ENCODE assay signal across 17 cellular contexts in the genomic region with DNA sequence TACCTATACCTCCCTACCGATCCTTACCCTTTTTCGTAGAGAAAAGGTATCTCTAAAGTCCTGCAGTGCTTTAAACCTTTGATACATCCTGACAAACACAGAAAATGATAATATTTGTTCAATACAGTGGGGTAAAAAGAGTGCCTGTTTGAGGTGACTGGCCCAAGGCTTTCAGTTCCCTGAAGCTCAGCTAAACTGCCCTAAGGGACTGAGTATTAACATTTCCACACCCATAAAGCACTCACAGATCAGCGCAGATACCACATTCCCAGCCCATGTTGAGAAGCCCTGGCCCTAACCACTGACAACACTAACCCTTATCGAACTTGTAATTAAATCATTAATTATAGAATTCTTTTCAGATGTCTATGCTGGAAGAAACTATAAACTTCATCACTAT.
DNase-seq lines count a peak whose midpoint lies in the region; ATAC-seq and TF ChIP-seq lines count a peak whose summit lies in the region.
"Had no signal": no experiment of that assay in that cellular context is flagged by ENCODE, and none has a peak within 500 bp of the region (broad histone marks: within the 10 kb centered on the region; RNA-seq: fewer than 3 reads in every experiment).

No MANE protein-coding gene starts in this region.

- H3K4me2 ChIP-seq in GM23338, result 0 out of 2 replicates have a peak overlapping the region, but pooled peaks have one; percentile 27

- TF ChIP-seq CTCF in GM23338 (conservative IDR thresholded peaks at IDR 0.05; ENCODE audit: low read depth in 2 of 2), result no peak

- no peak overlapping the region for H2AFZ ChIP-seq in GM23338

- no peaks in the 10 kb centered on the region for H3K9me3 ChIP-seq in SK-N-MC (ENCODE audit: low read depth, low read length)
- H3K9me3 ChIP-seq: heart right ventricle had no signal

- H3K4me1 Mint-ChIP-seq in GM23338, result peaks cover 22% of the 10 kb centered on the region; the same call in 2 of the 3 replicates
- H3K4me1 Mint-ChIP-seq in stimulated activated memory B cell treated with anti-CD40 and anti-IgM and Interleukin-4, amounts not matched to agents 10 μg/mL and 1 μg/mL and 100 μg/mL, for 72 hours, result peaks cover 24% of the 10 kb centered on the region
- H3K4me1 Mint-ChIP-seq: activated naive CD4-positive, alpha-beta T cell treated with anti-CD3 and anti-CD28 coated beads, Interleukin-2, amount 10 ng/mL, durations not matched to agents 7 days and 5 days had no signal

- ATAC-seq in GM23338 (peak; percentile 68), GM19351 (IDR thresholded peaks at IDR 0.05; ENCODE audit: unreplicated experiment) (no peak)
- peak; percentile 39 for ATAC-seq in stimulated activated memory B cell treated with anti-CD40 and anti-IgM and Interleukin-4, amounts not matched to agents 10 μg/mL and 1 μg/mL and 100 μg/mL, for 72 hours
- ATAC-seq: activated T-cell treated with anti-CD3 and anti-CD28 coated beads, Interleukin-2, amount 50 U/mL, for 4 hours; right cardiac atrium had no signal

- H3K4me3 ChIP-seq in GM23338 (no peak overlapping the region), SK-N-MC (no peak overlapping the region)
- H3K4me3 ChIP-seq: heart right ventricle, lung had no signal

- no peaks in the 10 kb centered on the region for H3K9me3 Mint-ChIP-seq in GM23338
- no peaks in the 10 kb centered on the region for H3K9me3 Mint-ChIP-seq in stimulated activated memory B cell treated with anti-CD40 and anti-IgM and Interleukin-4, amounts not matched to agents 10 μg/mL and 1 μg/mL and 100 μg/mL, for 72 hours
- H3K9me3 Mint-ChIP-seq: activated naive CD4-positive, alpha-beta T cell treated with anti-CD3 and anti-CD28 coated beads, Interleukin-2, amount 10 ng/mL, durations not matched to agents 7 days and 5 days; activated T-cell treated with anti-CD3 and anti-CD28 coated beads, Interleukin-2, amount 50 U/mL, for 4 hours had no signal

- H3K79me2 ChIP-seq in GM23338 (replicated peaks; ENCODE audit: insufficient read depth), result peaks cover 53% of the 10 kb centered on the region

- no peaks in the 10 kb centered on the region for H3K27me3 ChIP-seq in GM23338 (ENCODE audit: insufficient read depth)
- H3K27me3 ChIP-seq: heart right ventricle had no signal

- H3K27me3 Mint-ChIP-seq in GM23338 (ENCODE audit: insufficient read depth, low read depth, poor library complexity), result no peaks in the 10 kb centered on the region
- no peaks in the 10 kb centered on the region for H3K27me3 Mint-ChIP-seq in stimulated activated memory B cell treated with anti-CD40 and anti-IgM and Interleukin-4, amounts not matched to agents 10 μg/mL and 1 μg/mL and 100 μg/mL, for 72 hours
- H3K27me3 Mint-ChIP-seq: activated naive CD4-positive, alpha-beta T cell treated with anti-CD3 and anti-CD28 coated beads, Interleukin-2, amount 10 ng/mL, durations not matched to agents 7 days and 5 days; CD4-positive, CD25-positive, alpha-beta regulatory T cell had no signal

- H3F3A ChIP-seq in GM23338 (replicated peaks; ENCODE audit: low read depth), result no peaks in the 10 kb centered on the region

- no peak overlapping the region for H3K9ac ChIP-seq in SK-N-MC (ENCODE audit: insufficient read length)

- DNase-seq in GM23338 (ENCODE audit: low spot score), result peak; percentile 34
- DNase-seq in SK-N-MC (ENCODE audit: low read depth, low spot score), result no peak
- peak; percentile 79 for DNase-seq in islet precursor cell
- DNase-seq in NCI-H2196 (lab: John Stamatoyannopoulos, UW; ENCODE audit: unreplicated experiment), result no peak
- no peak for DNase-seq in GM19238 (ENCODE audit: insufficient read length, low spot score)
- DNase-seq: activated CD4-positive, alpha-beta T cell treated with anti-CD3 and anti-CD28 coated beads for 1 hour; activated naive CD4-positive, alpha-beta T cell treated with anti-CD3 and anti-CD28 coated beads, Interleukin-2, amount 10 ng/mL, durations not matched to agents 7 days and 5 days; activated T-cell treated with anti-CD3 and anti-CD28 coated beads, Interleukin-2, amount 50 U/mL, for 4 hours; CD4-positive, CD25-positive, alpha-beta regulatory T cell; DMS79 treated with DMSO at 0.1 percent for 48 hours; heart right ventricle; NCI-H1417 treated with DMSO at 0.1 percent for 48 hours; NCI-H526; right cardiac atrium had no signal

- no peaks in the 10 kb centered on the region for H3K36me3 Mint-ChIP-seq in GM23338 (ENCODE audit: low read depth)
- H3K36me3 Mint-ChIP-seq in stimulated activated memory B cell treated with anti-CD40 and anti-IgM and Interleukin-4, amounts not matched to agents 10 μg/mL and 1 μg/mL and 100 μg/mL, for 72 hours, result peaks cover 19% of the 10 kb centered on the region

- H3K4me1 ChIP-seq in GM23338 (ENCODE audit: insufficient read depth), result peaks cover 36% of the 10 kb centered on the region

- no peaks in the 10 kb centered on the region for H3K36me3 ChIP-seq in GM23338 (ENCODE audit: insufficient read depth)
- no peaks in the 10 kb centered on the region for H3K36me3 ChIP-seq in SK-N-MC (ENCODE audit: insufficient read depth, low read length)
- H3K36me3 ChIP-seq: heart right ventricle had no signal

- H4K20me1 ChIP-seq in GM23338 (replicated peaks; ENCODE audit: insufficient read depth), result no peaks in the 10 kb centered on the region

- no peaks in the 10 kb centered on the region for H3K9me2 ChIP-seq in GM23338 (ENCODE audit: insufficient read depth)

- peak overlapping the region; percentile 88 for H3K27ac ChIP-seq in GM23338 (ENCODE audit: low read depth)
- H3K27ac ChIP-seq in SK-N-MC, result peak overlapping the region; percentile 73

- H3K27ac Mint-ChIP-seq in GM23338, result no peak overlapping the region
- no peak overlapping the region for H3K27ac Mint-ChIP-seq in stimulated activated memory B cell treated with anti-CD40 and anti-IgM and Interleukin-4, amounts not matched to agents 10 μg/mL and 1 μg/mL and 100 μg/mL, for 72 hours
- H3K27ac Mint-ChIP-seq: activated naive CD4-positive, alpha-beta T cell treated with anti-CD3 and anti-CD28 coated beads, Interleukin-2, amount 10 ng/mL, durations not matched to agents 7 days and 5 days; CD4-positive, CD25-positive, alpha-beta regulatory T cell had no signal

- H3K4me3 Mint-ChIP-seq in GM23338, result no peak overlapping the region
- no peak overlapping the region for H3K4me3 Mint-ChIP-seq in stimulated activated memory B cell treated with anti-CD40 and anti-IgM and Interleukin-4, amounts not matched to agents 10 μg/mL and 1 μg/mL and 100 μg/mL, for 72 hours
- H3K4me3 Mint-ChIP-seq: activated naive CD4-positive, alpha-beta T cell treated with anti-CD3 and anti-CD28 coated beads, Interleukin-2, amount 10 ng/mL, durations not matched to agents 7 days and 5 days; activated T-cell treated with anti-CD3 and anti-CD28 coated beads, Interleukin-2, amount 50 U/mL, for 4 hours; CD4-positive, CD25-positive, alpha-beta regulatory T cell had no signal

TF ChIP-seq in GM23338, 12 proteins besides CTCF, POLR2A, EP300 and RAD21 (continues in another document):
- TF ChIP-seq CREB1 (CRISPR knock-in tag; IDR thresholded peaks at IDR 0.05; ENCODE audit: low read depth), result no peak
- TF ChIP-seq, protein P1, sequence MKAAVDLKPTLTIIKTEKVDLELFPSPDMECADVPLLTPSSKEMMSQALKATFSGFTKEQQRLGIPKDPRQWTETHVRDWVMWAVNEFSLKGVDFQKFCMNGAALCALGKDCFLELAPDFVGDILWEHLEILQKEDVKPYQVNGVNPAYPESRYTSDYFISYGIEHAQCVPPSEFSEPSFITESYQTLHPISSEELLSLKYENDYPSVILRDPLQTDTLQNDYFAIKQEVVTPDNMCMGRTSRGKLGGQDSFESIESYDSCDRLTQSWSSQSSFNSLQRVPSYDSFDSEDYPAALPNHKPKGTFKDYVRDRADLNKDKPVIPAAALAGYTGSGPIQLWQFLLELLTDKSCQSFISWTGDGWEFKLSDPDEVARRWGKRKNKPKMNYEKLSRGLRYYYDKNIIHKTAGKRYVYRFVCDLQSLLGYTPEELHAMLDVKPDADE (IDR thresholded peaks at IDR 0.05), result no peak
- no peak for TF ChIP-seq JUNB (IDR thresholded peaks at IDR 0.05; ENCODE audit: unreplicated experiment)
- TF ChIP-seq ZNF331 (CRISPR knock-in tag; IDR thresholded peaks at IDR 0.05; ENCODE audit: low read depth), result no peak
- no peak for TF ChIP-seq STAT1 (IDR thresholded peaks at IDR 0.05; ENCODE audit: unreplicated experiment)

Comparison
In these comparisons a context has a peak if more than half of its experiments do, and no peak if none do; other contexts are left out.
1. DNase-seq: peak in GM23338 (single experiment) and islet precursor cell (single experiment); none in SK-N-MC (single experiment), NCI-H2196 (single experiment) and GM19238 (single experiment).